Comparison of ENCODE assay signal across 23 cellular contexts in the genomic region with DNA sequence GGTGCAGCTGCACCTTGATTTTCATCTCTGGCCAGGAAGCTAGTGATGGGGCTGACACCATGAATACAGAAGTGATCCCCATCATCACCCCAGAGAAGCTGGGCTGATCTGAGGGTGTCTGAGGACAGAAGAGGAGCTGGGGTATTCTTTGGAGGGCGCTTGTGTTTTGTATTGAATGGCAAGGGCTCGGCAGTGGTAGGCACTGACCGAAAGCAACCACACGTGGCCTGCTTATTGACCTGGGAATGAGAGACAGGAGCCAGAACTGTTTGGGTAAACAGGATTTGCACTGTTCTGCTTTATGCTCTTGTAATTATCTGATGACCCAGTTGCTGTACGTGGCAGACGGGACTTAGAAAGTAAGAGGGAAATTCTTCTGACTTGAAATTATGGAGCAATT.
"Had no signal": no experiment of that assay in that cellular context is flagged by ENCODE, and none has a peak within 500 bp of the region (broad histone marks: within the 10 kb centered on the region; RNA-seq: fewer than 3 reads in every experiment).

No MANE protein-coding gene starts in this region.

- DNase-seq: activated CD4-positive, alpha-beta T cell treated with anti-CD3 and anti-CD28 coated beads for 4 hours; activated CD8-positive, alpha-beta T cell treated with anti-CD3 and anti-CD28 coated beads for 36 hours; activated gamma-delta T cell treated with Interleukin-2 at 50 U/mL for 16 hours; activated T-cell treated with anti-CD3 and anti-CD28 coated beads, Interleukin-2, amount 50 U/mL, for 4 hours; brain microvascular endothelial cell; Kasumi-1; NCI-H1105 treated with DMSO at 0.1 percent for 48 hours; NCI-H1436 treated with DMSO at 0.1 percent for 48 hours; NCI-H187; NCI-H2081; NCI-H510A treated with DMSO at 0.1 percent for 48 hours; NCI-H69; NK-92 treated with Interleukin-12 subunit alpha and Interleukin-12 subunit beta, amount 100 ng/mL, for 24 hours; OCI-M1; RPMI8226; SJCRH30; SK-N-SH had no signal

- H3K27me3 Mint-ChIP-seq: activated CD8-positive, alpha-beta T cell treated with anti-CD3 and anti-CD28 coated beads for 36 hours; activated naive CD8-positive, alpha-beta T cell had no signal

- H3K27me3 ChIP-seq: brain microvascular endothelial cell, cardiac muscle cell had no signal

- H3K27ac ChIP-seq: brain microvascular endothelial cell, cardiac muscle cell, SJCRH30 had no signal

- H3K9me3 Mint-ChIP-seq: activated CD8-positive, alpha-beta T cell treated with anti-CD3 and anti-CD28 coated beads for 36 hours; activated T-cell treated with anti-CD3 and anti-CD28 coated beads, Interleukin-2, amount 50 U/mL, for 4 hours had no signal

- ATAC-seq: activated CD4-positive, CD25-positive, alpha-beta regulatory T cell treated with anti-CD3 and anti-CD28 coated beads, Interleukin-2, amount 50 U/mL, for 24 hours; activated CD8-positive, alpha-beta T cell treated with anti-CD3 and anti-CD28 coated beads for 36 hours; activated T-cell treated with anti-CD3 and anti-CD28 coated beads, Interleukin-2, amount 50 U/mL, for 4 hours; K562; Panc1; Right ventricle myocardium inferior had no signal

- H3K27ac Mint-ChIP-seq: activated CD8-positive, alpha-beta T cell treated with anti-CD3 and anti-CD28 coated beads for 36 hours; activated naive CD8-positive, alpha-beta T cell had no signal

- H3K4me3 ChIP-seq: cardiac muscle cell, K562, SJCRH30 had no signal

- H3K36me3 ChIP-seq: cardiac muscle cell, SJCRH30 had no signal

- H3K4me3 Mint-ChIP-seq: activated CD8-positive, alpha-beta T cell treated with anti-CD3 and anti-CD28 coated beads for 36 hours; activated naive CD8-positive, alpha-beta T cell; activated T-cell treated with anti-CD3 and anti-CD28 coated beads, Interleukin-2, amount 50 U/mL, for 4 hours had no signal

- H3K9me3 ChIP-seq: SJCRH30, SK-N-SH had no signal

- H3K4me1 ChIP-seq: SJCRH30 had no signal

- H3K36me3 Mint-ChIP-seq: activated naive CD8-positive, alpha-beta T cell had no signal
